5 cellular contexts compared by ENCODE assay signal in the genomic region with DNA sequence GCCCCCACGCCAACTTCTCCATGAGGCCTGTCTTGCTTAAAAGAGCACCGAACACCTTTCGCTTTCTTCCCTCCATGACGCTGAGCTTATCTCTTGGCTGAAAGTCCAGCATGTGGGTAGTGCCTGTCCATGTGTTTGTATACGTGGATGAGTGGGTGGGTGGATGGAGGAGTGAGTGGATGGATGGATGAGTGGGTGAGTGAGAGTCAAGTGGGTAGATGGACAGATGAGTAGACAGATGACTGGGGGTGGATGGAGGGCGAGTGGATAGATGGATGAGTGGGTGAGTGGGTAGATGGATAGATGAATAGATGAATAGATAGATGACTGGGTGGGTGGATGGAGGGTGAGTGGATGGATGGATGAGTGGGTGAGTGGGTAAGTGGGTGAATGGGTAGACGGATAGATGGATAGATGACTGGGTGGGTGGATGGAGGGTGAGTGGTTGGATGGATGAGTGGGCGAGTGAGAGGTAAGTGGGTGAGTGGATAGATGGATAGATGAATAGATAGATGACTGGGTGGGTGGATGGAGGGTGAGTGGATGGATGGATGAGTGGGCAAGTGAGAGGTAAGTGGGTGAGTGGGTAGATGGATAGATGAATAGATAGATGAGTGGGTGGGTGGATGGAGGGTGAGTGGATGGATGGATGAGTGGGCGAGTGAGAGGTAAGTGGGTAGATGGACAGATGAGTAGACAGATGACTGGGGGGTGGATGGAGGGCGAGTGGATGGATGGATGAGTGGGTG. TPM values are rescaled to one million over a fixed set of nuclear protein-coding genes. Genes with fewer than 3 reads are reported as not detected.
"Had no signal": no experiment of that assay in that cellular context is flagged by ENCODE, and none has a peak within 500 bp of the region (broad histone marks: within the 10 kb centered on the region; RNA-seq: fewer than 3 reads in every experiment).

No MANE protein-coding gene starts in this region.

RNA-seq across cellular contexts. Expression of a gene that starts 14.3 kb away (rescaled TPM):
- total RNA-seq: GM23248 had no signal
- polyA plus RNA-seq: IgD-negative memory B cell had no signal

RNA-seq across cellular contexts. Expression of a gene that starts 36.1 kb away (rescaled TPM):
- total RNA-seq: GM23248, H4, H7, HT-29 had no signal
- polyA plus RNA-seq: GM23248, IgD-negative memory B cell had no signal

RNA-seq across cellular contexts. Expression of a gene that starts 46.7 kb away (rescaled TPM):
- total RNA-seq: GM23248, H4, H7 had no signal
- polyA plus RNA-seq: GM23248, IgD-negative memory B cell had no signal
